In the genomic region with DNA sequence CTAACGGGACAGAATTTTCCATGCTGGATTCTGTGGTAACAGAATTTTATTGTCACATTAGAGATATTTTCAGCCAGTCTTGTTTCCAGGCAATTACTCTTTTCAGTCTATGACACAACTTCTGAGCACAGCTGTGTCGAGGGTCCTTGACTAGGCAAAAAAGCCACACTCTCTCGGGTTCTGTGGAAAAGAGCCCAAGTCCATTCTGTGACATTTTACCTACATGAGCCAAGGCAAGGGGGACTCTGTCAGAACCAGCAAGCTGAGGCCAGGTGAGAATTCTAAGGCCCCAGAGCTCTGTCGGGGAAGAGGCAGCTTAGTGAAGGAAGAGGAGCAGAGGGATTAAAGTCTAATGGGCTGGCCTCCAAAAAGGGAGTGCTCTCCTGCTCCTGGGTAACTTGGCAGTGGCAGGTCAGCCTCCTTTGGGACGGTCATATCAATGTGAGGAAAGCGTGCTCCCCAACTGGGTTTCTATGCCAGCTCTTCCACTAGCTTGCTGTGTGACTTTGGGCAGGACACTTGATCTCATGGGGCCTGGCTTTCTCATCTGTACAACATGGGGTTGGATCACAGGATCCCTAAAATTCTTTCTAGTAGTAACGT, we compare ENCODE assay signal across 16 cellular contexts. TPM values are rescaled to one million over a fixed set of nuclear protein-coding genes. Genes with fewer than 3 reads are reported as not detected.
DNase-seq lines count a peak whose midpoint lies in the region; ATAC-seq and TF ChIP-seq lines count a peak whose summit lies in the region.
"Had no signal": no experiment of that assay in that cellular context is flagged by ENCODE, and none has a peak within 500 bp of the region (broad histone marks: within the 10 kb centered on the region; RNA-seq: fewer than 3 reads in every experiment).

No MANE protein-coding gene starts in this region.

- H3K27me3 Mint-ChIP-seq in CD4-positive, CD25-positive, alpha-beta regulatory T cell = no peaks in the 10 kb centered on the region
- no peaks in the 10 kb centered on the region for H3K27me3 Mint-ChIP-seq in stimulated activated naive CD8-positive, alpha-beta T cell treated with anti-CD3 and anti-CD28 coated beads, Interleukin-15, amount 100 ng/mL, for 72 hours
- H3K27me3 Mint-ChIP-seq: CD8-positive, alpha-beta memory T cell had no signal

- no peaks in the 10 kb centered on the region for H3K9me3 Mint-ChIP-seq in CD4-positive, CD25-positive, alpha-beta regulatory T cell
- H3K9me3 Mint-ChIP-seq in stimulated activated naive CD8-positive, alpha-beta T cell treated with anti-CD3 and anti-CD28 coated beads, Interleukin-15, amount 100 ng/mL, for 72 hours = no peaks in the 10 kb centered on the region
- H3K9me3 Mint-ChIP-seq: activated T-cell treated with anti-CD3 and anti-CD28 coated beads, Interleukin-2, amount 50 U/mL, for 4 hours; CD8-positive, alpha-beta memory T cell had no signal

- H3K4me1 Mint-ChIP-seq in CD4-positive, CD25-positive, alpha-beta regulatory T cell = peaks cover 17 to 41% (median 27%) of the 10 kb centered on the region in 4 donors
- peaks cover 42% of the 10 kb centered on the region for H3K4me1 Mint-ChIP-seq in stimulated activated naive CD8-positive, alpha-beta T cell treated with anti-CD3 and anti-CD28 coated beads, Interleukin-15, amount 100 ng/mL, for 72 hours

- H3K27ac ChIP-seq in CD4-positive, CD25-positive, alpha-beta regulatory T cell (ENCODE audit: insufficient read depth, low read length, poor library complexity, severe bottlenecking) = no peak overlapping the region
- H3K27ac ChIP-seq in colonic mucosa (peak overlapping the region; percentile 5), left lung (peak overlapping the region in 1 of 2 donors; percentile 39), rectal smooth muscle tissue (ENCODE audit: low read depth, low read length) (peak overlapping the region; percentile 43)

- peaks cover 21% of the 10 kb centered on the region for H3K4me1 ChIP-seq in CD4-positive, CD25-positive, alpha-beta regulatory T cell (ENCODE audit: control insufficient read depth, insufficient read depth, low read length, poor library complexity, severe bottlenecking)
- H3K4me1 ChIP-seq in colonic mucosa (no peaks in the 10 kb centered on the region), left lung (peaks cover 0 to 16% of the 10 kb centered on the region in 2 donors), rectal smooth muscle tissue (ENCODE audit: control insufficient read depth, insufficient read depth, low read length) (no peaks in the 10 kb centered on the region)

- TF ChIP-seq CTCF in colonic mucosa (IDR thresholded peaks at IDR 0.05) = no peak
- no peak for TF ChIP-seq CTCF in left lung (IDR thresholded peaks at IDR 0.05)

- H3K27me3 ChIP-seq in CD4-positive, CD25-positive, alpha-beta regulatory T cell (ENCODE audit: control insufficient read depth, insufficient read depth, low read length) = no peaks in the 10 kb centered on the region
- H3K27me3 ChIP-seq in colonic mucosa = no peaks in the 10 kb centered on the region
- no peaks in the 10 kb centered on the region for H3K27me3 ChIP-seq in left lung
- H3K27me3 ChIP-seq in rectal smooth muscle tissue (ENCODE audit: control insufficient read depth, insufficient read depth, low read length) = no peaks in the 10 kb centered on the region
- H3K27me3 ChIP-seq: MG63 had no signal

- H3K9me3 ChIP-seq in CD4-positive, CD25-positive, alpha-beta regulatory T cell (ENCODE audit: control insufficient read depth in 2 of 2, low read length in 2 of 2) = no peaks in the 10 kb centered on the region
- H3K9me3 ChIP-seq in colonic mucosa (no peaks in the 10 kb centered on the region), left lung (no peaks in the 10 kb centered on the region)
- H3K9me3 ChIP-seq: MG63, SK-N-SH had no signal

- no peak for ATAC-seq in CD4-positive, CD25-positive, alpha-beta regulatory T cell (ENCODE audit: low read depth in 2 of 2)
- peak; percentile 29 for ATAC-seq in left lung
- ATAC-seq in stimulated activated naive CD8-positive, alpha-beta T cell treated with anti-CD3 and anti-CD28 coated beads, Interleukin-15, amount 100 ng/mL, for 72 hours = no peak
- ATAC-seq: activated T-cell treated with anti-CD3 and anti-CD28 coated beads, Interleukin-2, amount 50 U/mL, for 4 hours; GM12878 had no signal

- H3K4me3 ChIP-seq in CD4-positive, CD25-positive, alpha-beta regulatory T cell (ENCODE audit: low read depth, low read length) = no peak overlapping the region
- H3K4me3 ChIP-seq in colonic mucosa = no peak overlapping the region
- H3K4me3 ChIP-seq in left lung = no peak overlapping the region
- H3K4me3 ChIP-seq in rectal smooth muscle tissue (ENCODE audit: low read length) = no peak overlapping the region
- H3K4me3 ChIP-seq: GM12878, MG63 had no signal

- H3K36me3 Mint-ChIP-seq in CD4-positive, CD25-positive, alpha-beta regulatory T cell = no peaks in the 10 kb centered on the region

- peak overlapping the region; percentile 16 to 91 (median 89) for H3K27ac Mint-ChIP-seq in CD4-positive, CD25-positive, alpha-beta regulatory T cell
- H3K27ac Mint-ChIP-seq in stimulated activated naive CD8-positive, alpha-beta T cell treated with anti-CD3 and anti-CD28 coated beads, Interleukin-15, amount 100 ng/mL, for 72 hours = no peak overlapping the region

- no peak overlapping the region for H3K9ac ChIP-seq in colonic mucosa (ENCODE audit: low read depth in 2 of 2, low read length in 2 of 2)
- H3K9ac ChIP-seq in rectal smooth muscle tissue (ENCODE audit: low read length) = no peak overlapping the region
- H3K9ac ChIP-seq: SK-N-SH had no signal

- intact Hi-C loops in colonic mucosa (cut with DNase I) (no loop called here), left lung (cut with DNase I) (no loop called here)

- peak overlapping the region in 2 of 4 donors; percentile 32 to 43 for H3K4me3 Mint-ChIP-seq in CD4-positive, CD25-positive, alpha-beta regulatory T cell
- no peak overlapping the region for H3K4me3 Mint-ChIP-seq in stimulated activated naive CD8-positive, alpha-beta T cell treated with anti-CD3 and anti-CD28 coated beads, Interleukin-15, amount 100 ng/mL, for 72 hours
- H3K4me3 Mint-ChIP-seq: activated T-cell treated with anti-CD3 and anti-CD28 coated beads, Interleukin-2, amount 50 U/mL, for 4 hours had no signal

- H3K36me3 ChIP-seq in CD4-positive, CD25-positive, alpha-beta regulatory T cell (ENCODE audit: control insufficient read depth, insufficient read depth, low read length) = no peaks in the 10 kb centered on the region
- H3K36me3 ChIP-seq in colonic mucosa (no peaks in the 10 kb centered on the region), left lung (no peaks in the 10 kb centered on the region), rectal smooth muscle tissue (ENCODE audit: control insufficient read depth, insufficient read depth, low read length) (no peaks in the 10 kb centered on the region)
- H3K36me3 ChIP-seq: MG63 had no signal

- DNase-seq in CD4-positive, CD25-positive, alpha-beta regulatory T cell = no peak
- DNase-seq in colonic mucosa (peak; percentile 81), left lung (no peak), cerebellar nuclear complex (lab: John Stamatoyannopoulos, UW) (no peak), epidermal melanocyte (ENCODE audit: insufficient read length, low spot score) (no peak), NK-92 (lab: John Stamatoyannopoulos, UW; ENCODE audit: unreplicated experiment) (no peak)
- DNase-seq in stimulated activated naive CD8-positive, alpha-beta T cell treated with anti-CD3 and anti-CD28 coated beads, Interleukin-15, amount 100 ng/mL, for 72 hours = no peak
- DNase-seq: activated T-cell treated with anti-CD3 and anti-CD28 coated beads, Interleukin-2, amount 50 U/mL, for 4 hours; CD8-positive, alpha-beta memory T cell; GOT3; MG63; NCI-H1694 treated with DMSO at 0.1 percent for 48 hours; SK-N-SH; trophoblast cell had no signal

RNA-seq across cellular contexts. Expression of a gene that starts 16.0 kb away (rescaled TPM):
- 16.0 TPM for total RNA-seq in CD4-positive, CD25-positive, alpha-beta regulatory T cell
- polyA plus RNA-seq in CD4-positive, CD25-positive, alpha-beta regulatory T cell = 1 to 10 TPM; 5.2 to 5.6 (median 5.4) TPM
- total RNA-seq in colonic mucosa = 10 to 100 TPM; 13.9 to 14.6 TPM
- 10 to 100 TPM; 14.5 TPM for total RNA-seq in left lung

Comparison
In these comparisons a context has a peak if more than half of its experiments do, and no peak if none do; other contexts are left out.
1. H3K27ac Mint-ChIP-seq: peak in CD4-positive, CD25-positive, alpha-beta regulatory T cell (3 of 3); none in stimulated activated naive CD8-positive, alpha-beta T cell treated with anti-CD3 and anti-CD28 coated beads, Interleukin-15, amount 100 ng/mL, for 72 hours (0 of 2).